10 cellular contexts compared by ENCODE assay signal in genomic region chr15:60844431-60845174, GRCh38.
DNase-seq lines count a peak whose midpoint lies in the region; ATAC-seq and TF ChIP-seq lines count a peak whose summit lies in the region.
"Had no signal": no experiment of that assay in that cellular context is flagged by ENCODE, and none has a peak within 500 bp of the region (broad histone marks: within the 10 kb centered on the region; RNA-seq: fewer than 3 reads in every experiment).

No MANE protein-coding gene starts in this region.

- no peak overlapping the region for H3K4me3 ChIP-seq in Jurkat, Clone E6-1 (ENCODE audit: low read length)
- H3K4me3 ChIP-seq in gastroesophageal sphincter: no peak overlapping the region

- peak; percentile 96 for DNase-seq in Jurkat, Clone E6-1 (ENCODE audit: low read depth, low spot score)
- DNase-seq in activated CD4-positive, alpha-beta memory T cell treated with anti-CD3 and anti-CD28 coated beads, Interleukin-2, amount 10 ng/mL, durations not matched to agents 7 days and 5 days: peak; percentile 78
- DNase-seq in activated naive CD4-positive, alpha-beta T cell treated with anti-CD3 and anti-CD28 coated beads, Interleukin-2, amount 50 U/mL, for 16 hours: peak; percentile 24
- peak; percentile 61 for DNase-seq in stimulated activated CD4-positive, alpha-beta T cell treated with anti-CD3 and anti-CD28 coated beads, Interleukin-4, amount 100 ng/mL, for 24 hours
- DNase-seq in cerebellum (ENCODE audit: low spot score) (no peak), NCI-H510A treated with DMSO at 0.1 percent for 48 hours (lab: John Stamatoyannopoulos, UW) (no peak)
- DNase-seq: IMR-90, NCI-H187 treated with DMSO at 0.1 percent for 48 hours had no signal

- peaks cover 0 to 3% of the 10 kb centered on the region in 2 donors for H3K36me3 ChIP-seq in gastroesophageal sphincter

- TF ChIP-seq EP300 in gastroesophageal sphincter (IDR thresholded peaks at IDR 0.05): no peak

- no peaks in the 10 kb centered on the region for H3K9me3 ChIP-seq in gastroesophageal sphincter

- WGBS in gastroesophageal sphincter (ENCODE audit: low coverage in 1 of 2), 2 donors: 86 to 96% methylated on average over 7 to 8 of the region's 8 CpGs

- no peak overlapping the region for H3K27ac ChIP-seq in gastroesophageal sphincter

- peaks cover 69% of the 10 kb centered on the region for H3K27me3 Mint-ChIP-seq in activated CD4-positive, alpha-beta memory T cell treated with anti-CD3 and anti-CD28 coated beads, Interleukin-2, amount 10 ng/mL, durations not matched to agents 7 days and 5 days

- POLR2A ChIA-PET in activated CD4-positive, alpha-beta memory T cell treated with anti-CD3 and anti-CD28 coated beads, Interleukin-2, amount 10 ng/mL, durations not matched to agents 7 days and 5 days (lab: Charles Lee): interaction anchor here (0.7 to 2.3 kb wide), 19 partner anchors 11 to 482 kb away, joined by 3 to 14 read pairs (median 4); partner anchors contain the start of genes ANXA2 and ICE2

- H3K4me1 Mint-ChIP-seq in activated CD4-positive, alpha-beta memory T cell treated with anti-CD3 and anti-CD28 coated beads, Interleukin-2, amount 10 ng/mL, durations not matched to agents 7 days and 5 days: peaks cover 63% of the 10 kb centered on the region

- no peaks in the 10 kb centered on the region for H3K9me3 Mint-ChIP-seq in activated CD4-positive, alpha-beta memory T cell treated with anti-CD3 and anti-CD28 coated beads, Interleukin-2, amount 10 ng/mL, durations not matched to agents 7 days and 5 days

- H3K27me3 ChIP-seq in gastroesophageal sphincter: no peaks in the 10 kb centered on the region

- no peaks in the 10 kb centered on the region for H3K36me3 Mint-ChIP-seq in activated CD4-positive, alpha-beta memory T cell treated with anti-CD3 and anti-CD28 coated beads, Interleukin-2, amount 10 ng/mL, durations not matched to agents 7 days and 5 days (ENCODE audit: low read depth)

- peak overlapping the region; percentile 70 for H3K27ac Mint-ChIP-seq in activated CD4-positive, alpha-beta memory T cell treated with anti-CD3 and anti-CD28 coated beads, Interleukin-2, amount 10 ng/mL, durations not matched to agents 7 days and 5 days

- TF ChIP-seq CTCF in gastroesophageal sphincter (IDR thresholded peaks at IDR 0.05): no peak

- ATAC-seq in gastroesophageal sphincter: no peak
- ATAC-seq in HG03175 (IDR thresholded peaks at IDR 0.05; ENCODE audit: unreplicated experiment): no peak

- no peaks in the 10 kb centered on the region for H3K4me1 ChIP-seq in gastroesophageal sphincter

- CTCF ChIA-PET in activated CD4-positive, alpha-beta memory T cell treated with anti-CD3 and anti-CD28 coated beads, Interleukin-2, amount 10 ng/mL, durations not matched to agents 7 days and 5 days (lab: Charles Lee): interaction anchor here (0.6 to 2.0 kb wide), 10 partner anchors 47 to 346 kb away, joined by 3 to 10 read pairs (median 4); no protein-coding TSS in a partner anchor

- no peak for TF ChIP-seq POLR2A in gastroesophageal sphincter (IDR thresholded peaks at IDR 0.05)

- H3K4me3 Mint-ChIP-seq in activated CD4-positive, alpha-beta memory T cell treated with anti-CD3 and anti-CD28 coated beads, Interleukin-2, amount 10 ng/mL, durations not matched to agents 7 days and 5 days: peak overlapping the region; percentile 38

Comparison
In these comparisons a context has a peak if more than half of its experiments do, and no peak if none do; other contexts are left out.
1. DNase-seq: peak in Jurkat, Clone E6-1 (single experiment), activated CD4-positive, alpha-beta memory T cell treated with anti-CD3 and anti-CD28 coated beads, Interleukin-2, amount 10 ng/mL, durations not matched to agents 7 days and 5 days (single experiment), activated naive CD4-positive, alpha-beta T cell treated with anti-CD3 and anti-CD28 coated beads, Interleukin-2, amount 50 U/mL, for 16 hours (single experiment) and stimulated activated CD4-positive, alpha-beta T cell treated with anti-CD3 and anti-CD28 coated beads, Interleukin-4, amount 100 ng/mL, for 24 hours (single experiment); none in cerebellum (single experiment) and NCI-H510A treated with DMSO at 0.1 percent for 48 hours (single experiment).